13 cellular contexts compared by ENCODE assay signal in the genomic region with DNA sequence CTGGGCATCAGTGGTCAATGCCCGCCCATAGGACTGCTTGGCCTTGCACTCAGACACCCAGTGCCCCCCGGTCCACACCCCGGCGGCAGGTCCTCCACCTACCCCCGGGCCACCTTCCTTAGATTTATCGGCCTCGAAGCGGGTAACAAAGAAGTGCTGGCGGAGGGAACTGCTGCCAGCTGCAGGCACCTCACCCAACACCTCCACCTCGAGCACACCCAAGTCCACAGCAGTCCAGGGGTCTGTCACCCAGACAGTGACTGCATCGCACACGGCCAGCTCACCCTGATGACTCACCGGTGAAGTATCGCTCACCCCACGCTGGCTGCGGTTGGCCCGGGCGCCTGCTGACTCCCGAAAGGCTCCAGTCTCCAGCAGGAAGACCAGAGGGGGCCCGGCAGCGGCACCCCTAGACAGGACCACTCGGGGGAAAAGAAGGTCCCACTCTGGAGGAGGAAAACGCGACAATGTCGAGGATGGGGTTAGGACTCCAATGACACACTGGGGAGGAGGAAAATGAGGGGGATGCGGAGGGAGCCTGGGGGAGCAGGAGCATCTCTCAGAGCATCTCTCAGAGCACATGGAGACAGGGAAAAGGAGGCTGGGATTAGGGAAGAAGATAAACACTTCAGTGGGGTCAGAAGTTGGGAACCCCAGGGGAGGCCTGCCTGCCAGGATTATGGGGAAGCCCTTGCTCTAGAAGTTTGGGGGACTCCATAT. TPM values are rescaled to one million over a fixed set of nuclear protein-coding genes. Genes with fewer than 3 reads are reported as not detected.
DNase-seq lines count a peak whose midpoint lies in the region; ATAC-seq and TF ChIP-seq lines count a peak whose summit lies in the region.
"Not testable (repeated sequence)": the region's sequence is repeated elsewhere in the genome, so short reads cannot be mapped to it uniquely, and the experiment has no call there.
"Had no signal": no experiment of that assay in that cellular context is flagged by ENCODE, and none has a peak within 500 bp of the region (broad histone marks: within the 10 kb centered on the region; RNA-seq: fewer than 3 reads in every experiment).

No MANE protein-coding gene starts in this region.

- not testable (repeated sequence) for H3K36me3 ChIP-seq in RWPE2 (ENCODE audit: low read depth); mammary epithelial cell (ENCODE audit: insufficient read depth, low read length)

- H2AFZ ChIP-seq in mammary epithelial cell (ENCODE audit: low read depth, low read length), result not testable (repeated sequence)

- in situ Hi-C loops in mammary epithelial cell (cut with MboI; ENCODE audit: low sequenced_read_pairs in 2 of 2), result not testable (repeated sequence)

- TF ChIP-seq CTCF in RWPE2 (IDR thresholded peaks at IDR 0.05; ENCODE audit: poor library complexity, severe bottlenecking); mammary epithelial cell (conservative IDR thresholded peaks at IDR 0.05 in 1 of 2, IDR thresholded peaks at IDR 0.05 in 1 of 2; ENCODE audit: extremely low read depth in 1 of 2, insufficient read depth in 1 of 2, low read depth in 1 of 2, low read length in 2 of 2): not testable (repeated sequence)

- TF ChIP-seq RAD21 in Ishikawa (IDR thresholded peaks at IDR 0.05; ENCODE audit: low read depth), result not testable (repeated sequence)

- dilution Hi-C loops in mammary epithelial cell (cut with HindIII; ENCODE audit: low sequenced_read_pairs), result not testable (repeated sequence)

- peak overlapping the region; percentile 26 for H3K27ac ChIP-seq in RWPE2 (ENCODE audit: poor library complexity, severe bottlenecking)
- not testable (repeated sequence) for H3K27ac ChIP-seq in mammary epithelial cell (ENCODE audit: insufficient read depth, low read depth, low read length)

- not testable (repeated sequence) for H3K79me2 ChIP-seq in mammary epithelial cell (ENCODE audit: insufficient read depth, low read length)

- peak; percentile 82 for ATAC-seq in RWPE2 (ENCODE audit: low read depth)

- H3K4me3 ChIP-seq in RWPE2 (ENCODE audit: severe bottlenecking); mammary epithelial cell (replicated peaks in 1 of 3; ENCODE audit: insufficient read depth in 1 of 3, low read depth in 2 of 3, low read length in 3 of 3): not testable (repeated sequence)

- H3K9me3 ChIP-seq in RWPE2 (ENCODE audit: severe bottlenecking); mammary epithelial cell (replicated peaks; ENCODE audit: insufficient read depth, low read length): not testable (repeated sequence)

- 100% methylated on average over 1 of the region's 26 CpGs for WGBS in mammary epithelial cell (ENCODE audit: low coverage, missing lambda C conversion rate)

- H3K27me3 ChIP-seq in RWPE2 (ENCODE audit: insufficient read depth, poor library complexity, severe bottlenecking); mammary epithelial cell (ENCODE audit: insufficient read depth, low read length): not testable (repeated sequence)

- H3K4me1 ChIP-seq in RWPE2 (ENCODE audit: insufficient read depth, poor library complexity, severe bottlenecking), result not testable (repeated sequence)
- H3K4me1 ChIP-seq in mammary epithelial cell (ENCODE audit: insufficient read depth, low read length), result peaks cover 13% of the 10 kb centered on the region

- not testable (repeated sequence) for H4K20me1 ChIP-seq in mammary epithelial cell (ENCODE audit: insufficient read depth, low read length)

- BruUV-seq in mammary epithelial cell (replicated peaks; lab: Mats Ljungman, UMichigan), result not testable (repeated sequence)

- peak; percentile 88 for DNase-seq in EH (ENCODE audit: low read depth)
- not testable (repeated sequence) for DNase-seq in RWPE2 (ENCODE audit: low spot score)
- DNase-seq in mammary epithelial cell, result peak; percentile 74
- peak; percentile 69 for DNase-seq in hepatic stellate cell (ENCODE audit: low spot score)

- not testable (repeated sequence) for H3K9ac ChIP-seq in mammary epithelial cell (ENCODE audit: insufficient read depth, low read length)

- intact Hi-C loops in mammary epithelial cell (cut with micrococcal nuclease), result not testable (repeated sequence)

- not testable (repeated sequence) for H3K4me2 ChIP-seq in mammary epithelial cell (ENCODE audit: insufficient read depth, low read depth, low read length)

- CTCF ChIA-PET in mammary epithelial cell (lab: Charles Lee; ENCODE audit: low non-redundant PET), result not testable (repeated sequence)

- TF ChIP-seq EP300 in Ishikawa (IDR thresholded peaks at IDR 0.05; ENCODE audit: borderline replicate concordance), result peak; percentile 53; the same call in 1 of the 2 replicates

TF ChIP-seq in Ishikawa, 13 proteins besides CTCF, POLR2A, EP300 and RAD21:
- 0 out of 2 replicates have a peak, but pooled peaks have one; percentile 31 for TF ChIP-seq TEAD4 (IDR thresholded peaks at IDR 0.05)
- peak; percentile 22; the same call in 1 of the 2 replicates for TF ChIP-seq TCF12 (IDR thresholded peaks at IDR 0.05; ENCODE audit: low read depth)
- TF ChIP-seq ZBTB7A (IDR thresholded peaks at IDR 0.05; ENCODE audit: low read depth), result peak; percentile 50; the same call in 1 of the 2 replicates

RNA-seq across cellular contexts. Expression of gene CGB1, which starts 2.0 kb away (rescaled TPM):
- not detected for total RNA-seq in mammary epithelial cell
- polyA plus RNA-seq in mammary epithelial cell, result not detected
- polyA minus RNA-seq in mammary epithelial cell, result not detected
- total RNA-seq: activated T-cell treated with anti-CD3 and anti-CD28 coated beads, Interleukin-2, amount 50 U/mL, for 4 hours; epithelial cell of proximal tubule; G401; left cardiac atrium; naive thymus-derived CD4-positive, alpha-beta T cell; omental fat pad; upper lobe of left lung had no signal
- polyA plus RNA-seq: BJ; naive thymus-derived CD4-positive, alpha-beta T cell had no signal

RNA-seq across cellular contexts. Expression of gene CGB5, which starts 4.9 kb away (rescaled TPM):
- 1 to 10 TPM in 1 of 2 donors, not detected in 1; 1.1 TPM for total RNA-seq in mammary epithelial cell
- polyA plus RNA-seq in mammary epithelial cell, result not detected
- not detected for polyA minus RNA-seq in mammary epithelial cell
- total RNA-seq: activated T-cell treated with anti-CD3 and anti-CD28 coated beads, Interleukin-2, amount 50 U/mL, for 4 hours; epithelial cell of proximal tubule; G401; left cardiac atrium; naive thymus-derived CD4-positive, alpha-beta T cell; omental fat pad; upper lobe of left lung had no signal
- polyA plus RNA-seq: BJ; naive thymus-derived CD4-positive, alpha-beta T cell had no signal

RNA-seq across cellular contexts. Expression of gene CGB2, which starts 7.0 kb away (rescaled TPM):
- not detected for total RNA-seq in mammary epithelial cell
- not detected for polyA plus RNA-seq in mammary epithelial cell
- not detected for polyA minus RNA-seq in mammary epithelial cell
- total RNA-seq: activated T-cell treated with anti-CD3 and anti-CD28 coated beads, Interleukin-2, amount 50 U/mL, for 4 hours; epithelial cell of proximal tubule; G401; left cardiac atrium; naive thymus-derived CD4-positive, alpha-beta T cell; omental fat pad; upper lobe of left lung had no signal
- polyA plus RNA-seq: BJ; naive thymus-derived CD4-positive, alpha-beta T cell had no signal

RNA-seq across cellular contexts. Expression of gene CGB8, which starts 10.2 kb away (rescaled TPM):
- total RNA-seq in mammary epithelial cell, result not detected
- not detected for polyA plus RNA-seq in mammary epithelial cell
- polyA minus RNA-seq in mammary epithelial cell, result not detected
- total RNA-seq: activated T-cell treated with anti-CD3 and anti-CD28 coated beads, Interleukin-2, amount 50 U/mL, for 4 hours; G401; left cardiac atrium; naive thymus-derived CD4-positive, alpha-beta T cell; omental fat pad; upper lobe of left lung had no signal
- polyA plus RNA-seq: BJ; naive thymus-derived CD4-positive, alpha-beta T cell had no signal

RNA-seq across cellular contexts. Expression of gene CGB3, which starts 14.6 kb away (rescaled TPM):
- total RNA-seq in mammary epithelial cell, result not detected
- not detected for polyA plus RNA-seq in mammary epithelial cell
- not detected for polyA minus RNA-seq in mammary epithelial cell
- total RNA-seq: activated T-cell treated with anti-CD3 and anti-CD28 coated beads, Interleukin-2, amount 50 U/mL, for 4 hours; epithelial cell of proximal tubule; G401; left cardiac atrium; naive thymus-derived CD4-positive, alpha-beta T cell; omental fat pad; upper lobe of left lung had no signal
- polyA plus RNA-seq: BJ; naive thymus-derived CD4-positive, alpha-beta T cell had no signal
